ENCODE assay signal across 8 cellular contexts in the genomic region with DNA sequence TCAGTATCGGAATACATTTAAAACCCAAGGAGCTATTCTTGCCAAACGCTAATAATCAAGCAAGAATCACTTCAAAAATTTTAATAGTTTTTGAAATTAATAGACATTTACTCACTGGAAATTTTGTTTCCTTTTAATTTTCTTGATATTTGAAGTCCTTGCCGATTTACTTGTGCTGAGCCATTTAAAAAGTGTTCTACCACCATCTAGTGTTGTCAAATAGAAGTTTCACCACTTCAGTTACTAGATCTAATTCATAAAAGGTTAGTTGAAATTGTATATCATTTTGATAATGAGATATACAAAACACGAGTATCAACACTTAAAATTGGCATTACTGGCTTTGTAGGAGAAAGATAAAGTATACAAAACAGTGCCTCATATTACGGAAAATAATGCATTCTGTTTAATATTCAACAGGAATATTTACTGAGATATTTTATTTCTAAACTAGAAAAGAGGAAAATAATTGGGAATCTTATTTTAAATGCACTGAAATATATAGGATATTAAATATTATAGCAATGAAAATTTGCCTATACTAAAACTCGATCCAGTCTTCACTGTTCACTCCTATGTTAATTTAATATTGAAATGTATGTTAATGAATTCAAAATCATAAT.
DNase-seq lines count a peak whose midpoint lies in the region; ATAC-seq and TF ChIP-seq lines count a peak whose summit lies in the region.

No MANE protein-coding gene starts in this region.

- no peak overlapping the region for H3K23ac ChIP-seq in H9 (ENCODE audit: insufficient read length, low read depth, low read length)

- H3K4ac ChIP-seq in H9 (ENCODE audit: low read depth, low read length): no peak overlapping the region

- H3K4me1 ChIP-seq in H9 (ENCODE audit: insufficient read depth, low read length) (no peaks in the 10 kb centered on the region), foreskin keratinocyte (no peaks in the 10 kb centered on the region)

- no peak overlapping the region for H2BK120ac ChIP-seq in H9 (ENCODE audit: low read depth, low read length, poor library complexity, severe bottlenecking)

- no peak overlapping the region for H2BK15ac ChIP-seq in H9 (ENCODE audit: low read depth, low read length)

- H3K27ac ChIP-seq in H9 (ENCODE audit: insufficient read length, low read depth, low read length): no peak overlapping the region
- no peak overlapping the region for H3K27ac ChIP-seq in RWPE1
- no peak overlapping the region for H3K27ac ChIP-seq in foreskin keratinocyte

- H3K9me3 Mint-ChIP-seq in H9 (no peaks in the 10 kb centered on the region), natural killer cell (peaks cover 19% of the 10 kb centered on the region in 2 donors)

- H3K14ac ChIP-seq in H9 (ENCODE audit: insufficient read depth, low read length): no peak overlapping the region

- POLR2A ChIA-PET in RWPE1 (lab: Yijun Ruan, JAX; ENCODE audit: low non-redundant PET): no interaction called here

- no peaks in the 10 kb centered on the region for H3K27me3 ChIP-seq in H9 (ENCODE audit: insufficient read depth, low read length)
- no peaks in the 10 kb centered on the region for H3K27me3 ChIP-seq in foreskin keratinocyte

- no peaks in the 10 kb centered on the region for H3K36me3 Mint-ChIP-seq in H9 (ENCODE audit: insufficient read depth in 1 of 3, low read depth in 3 of 3)
- no peaks in the 10 kb centered on the region for H3K36me3 Mint-ChIP-seq in natural killer cell

- H3K4me2 ChIP-seq in H9 (ENCODE audit: insufficient read depth, insufficient read length, low read length): no peak overlapping the region

- H3K4me3 Mint-ChIP-seq in H9 (no peak overlapping the region), natural killer cell (no peak overlapping the region)

- H3K79me2 ChIP-seq in H9 (ENCODE audit: insufficient read depth, low read length): no peaks in the 10 kb centered on the region

- H3K4me1 Mint-ChIP-seq in H9: no peaks in the 10 kb centered on the region
- no peaks in the 10 kb centered on the region for H3K4me1 Mint-ChIP-seq in natural killer cell

- DNase-seq in A172 (ENCODE audit: low spot score) (peak; percentile 10), H9 (no peak), RWPE1 (ENCODE audit: low spot score) (peak; percentile 11), foreskin keratinocyte (peak; percentile 3 to 31), islet precursor cell (no peak), natural killer cell (no peak), amniotic stem cell (lab: John Stamatoyannopoulos, UW) (no peak)

- H4K91ac ChIP-seq in H9 (ENCODE audit: insufficient read length, low read depth, low read length): no peak overlapping the region

- H3K23me2 ChIP-seq in H9 (ENCODE audit: insufficient read length, low read depth, low read length, poor library complexity, severe bottlenecking): no peaks in the 10 kb centered on the region

- H3T11ph ChIP-seq in H9 (ENCODE audit: low read length): no peak overlapping the region

- H3K9ac ChIP-seq in H9 (ENCODE audit: extremely low read depth, insufficient read length, low read length): no peak overlapping the region

- intact Hi-C loops in natural killer cell (cut with micrococcal nuclease): no loop called here

- CTCF ChIA-PET in RWPE1 (lab: Yijun Ruan, JAX): interaction anchor here (0.7 to 1.3 kb wide), 2 partner anchors 297 to 303 kb away, joined by 3 read pairs; no protein-coding TSS in a partner anchor

- no peak overlapping the region for H2BK12ac ChIP-seq in H9 (ENCODE audit: insufficient read length, low read depth, low read length)

- H2BK20ac ChIP-seq in H9 (ENCODE audit: low read depth, low read length, poor library complexity, severe bottlenecking): no peak overlapping the region

- H2BK5ac ChIP-seq in H9 (ENCODE audit: insufficient read length, low read length): no peak overlapping the region

- no peak overlapping the region for H3K56ac ChIP-seq in H9 (ENCODE audit: insufficient read length, low read depth, low read length)

- no CpG with 5 or more reads among the region's 6 CpGs for WGBS in H9 (ENCODE audit: extremely low coverage, insufficient read length, low lambda C conversion rate)

- no peaks in the 10 kb centered on the region for H4K20me1 ChIP-seq in H9 (ENCODE audit: control insufficient read depth, insufficient read depth, insufficient read length)

- H3K79me1 ChIP-seq in H9 (ENCODE audit: insufficient read depth, low read depth, low read length, poor library complexity, severe bottlenecking): no peaks in the 10 kb centered on the region

- no peaks in the 10 kb centered on the region for H3K27me3 Mint-ChIP-seq in H9 (ENCODE audit: low read depth)
- no peaks in the 10 kb centered on the region for H3K27me3 Mint-ChIP-seq in natural killer cell (ENCODE audit: low read depth in 2 of 2)

- H3K18ac ChIP-seq in H9 (ENCODE audit: insufficient read length, low read depth, low read length): no peak overlapping the region

- H4K8ac ChIP-seq in H9 (replicated peaks; ENCODE audit: insufficient read length, low read depth, low read length): no peak overlapping the region

- ATAC-seq in foreskin keratinocyte (peak; percentile 26), GM18517 (IDR thresholded peaks at IDR 0.05; ENCODE audit: unreplicated experiment) (no peak), natural killer cell (no peak)

- H3K27ac Mint-ChIP-seq in H9 (no peak overlapping the region), natural killer cell (no peak overlapping the region)

- no peak overlapping the region for H2AFZ ChIP-seq in H9 (ENCODE audit: low read length)

- H3K9me3 ChIP-seq in H9 (ENCODE audit: control insufficient read depth, low read depth, low read length): no peaks in the 10 kb centered on the region

- H4K5ac ChIP-seq in H9 (ENCODE audit: insufficient read length, low read depth, low read length): no peak overlapping the region

- H2AK5ac ChIP-seq in H9 (ENCODE audit: insufficient read length, low read length): no peak overlapping the region

- TF ChIP-seq CTCF in H9 (conservative IDR thresholded peaks at IDR 0.05) (peak; percentile 73), RWPE1 (conservative IDR thresholded peaks at IDR 0.05; ENCODE audit: low read depth) (peak; percentile 49), foreskin keratinocyte (conservative IDR thresholded peaks at IDR 0.05) (peak; percentile 64), natural killer cell (IDR thresholded peaks at IDR 0.05) (no peak)

Comparison
In these comparisons a context has a peak if more than half of its experiments do, and no peak if none do; other contexts are left out.
1. DNase-seq: peak in A172 (single experiment), RWPE1 (single experiment) and foreskin keratinocyte (2 of 2); none in H9 (single experiment), islet precursor cell (single experiment), natural killer cell (single experiment) and amniotic stem cell (single experiment).